9 cellular contexts compared by ENCODE assay signal in genomic region chr3:129526121-129526900, GRCh38. TPM values are rescaled to one million over a fixed set of nuclear protein-coding genes. Genes with fewer than 3 reads are reported as not detected.
A peak's percentile ranks its signal among the peaks of the same experiment; 100 is the strongest.
DNase-seq lines count a peak whose midpoint lies in the region; ATAC-seq and TF ChIP-seq lines count a peak whose summit lies in the region.
"Had no signal": no experiment of that assay in that cellular context is flagged by ENCODE, and none has a peak within 500 bp of the region (broad histone marks: within the 10 kb centered on the region; RNA-seq: fewer than 3 reads in every experiment).

No MANE protein-coding gene starts in this region.

- no peak overlapping the region for H3K4me2 ChIP-seq in PC-9

- no peak for TF ChIP-seq CTCF in PC-9 (conservative IDR thresholded peaks at IDR 0.05)

- H3K36me3 ChIP-seq in PC-9 (ENCODE audit: low read depth): no peaks in the 10 kb centered on the region
- H3K36me3 ChIP-seq in SJCRH30: no peaks in the 10 kb centered on the region

- no peaks in the 10 kb centered on the region for H3K9me2 ChIP-seq in PC-9 (ENCODE audit: insufficient read depth)

- H3K4me1 ChIP-seq in PC-9 (replicated peaks; ENCODE audit: insufficient read depth) (0 out of 2 replicates have a peak, but pooled peaks cover 5% of the 10 kb centered on the region), SJCRH30 (no peaks in the 10 kb centered on the region)

- POLR2A ChIA-PET in PC-9 (lab: Charles Lee; ENCODE audit: unreplicated experiment): no interaction called here

- H3K27me3 ChIP-seq in PC-9 (ENCODE audit: insufficient read depth, low read depth) (no peaks in the 10 kb centered on the region), SJCRH30 (no peaks in the 10 kb centered on the region)

- ATAC-seq in GM18498 (IDR thresholded peaks at IDR 0.05; ENCODE audit: unreplicated experiment): peak; percentile 89
- peak; percentile 80 for ATAC-seq in GM21526 (IDR thresholded peaks at IDR 0.05; ENCODE audit: low FRiP score, unreplicated experiment)
- ATAC-seq in HG03469 (IDR thresholded peaks at IDR 0.05; ENCODE audit: unreplicated experiment): peak; percentile 88
- ATAC-seq in effector memory CD8-positive, alpha-beta T cell (replicated peaks): peak; percentile 67
- ATAC-seq in activated T-cell treated with anti-CD3 and anti-CD28 coated beads, Interleukin-2, amount 50 U/mL, for 72 hours (replicated peaks in 1 of 2): no peak
- ATAC-seq: Panc1 had no signal

- no peak overlapping the region for H3K27ac ChIP-seq in PC-9
- no peak overlapping the region for H3K27ac ChIP-seq in SJCRH30

- H4K20me1 ChIP-seq in PC-9 (ENCODE audit: insufficient read depth): no peaks in the 10 kb centered on the region

- peak overlapping the region in 1 of 2 donors; percentile 38 for H3K27ac Mint-ChIP-seq in effector memory CD8-positive, alpha-beta T cell
- no peak overlapping the region for H3K27ac Mint-ChIP-seq in activated T-cell treated with anti-CD3 and anti-CD28 coated beads, Interleukin-2, amount 50 U/mL, for 72 hours

- H3K4me3 ChIP-seq in PC-9: no peak overlapping the region
- H3K4me3 ChIP-seq in SJCRH30: no peak overlapping the region

- no peaks in the 10 kb centered on the region for H3K9me3 Mint-ChIP-seq in effector memory CD8-positive, alpha-beta T cell
- no peaks in the 10 kb centered on the region for H3K9me3 Mint-ChIP-seq in activated T-cell treated with anti-CD3 and anti-CD28 coated beads, Interleukin-2, amount 50 U/mL, for 72 hours

- CTCF ChIA-PET in PC-9 (lab: Charles Lee): no interaction called here

- BruUV-seq in PC-9 (replicated peaks; lab: Mats Ljungman, UMichigan): no TSS peak

- peaks cover 0 to 5% of the 10 kb centered on the region in 2 donors for H3K4me1 Mint-ChIP-seq in effector memory CD8-positive, alpha-beta T cell (ENCODE audit: low read depth in 2 of 2)
- peaks cover 8% of the 10 kb centered on the region for H3K4me1 Mint-ChIP-seq in activated T-cell treated with anti-CD3 and anti-CD28 coated beads, Interleukin-2, amount 50 U/mL, for 72 hours (ENCODE audit: low read depth)

- H3K4me3 Mint-ChIP-seq in effector memory CD8-positive, alpha-beta T cell: no peak overlapping the region
- H3K4me3 Mint-ChIP-seq in activated T-cell treated with anti-CD3 and anti-CD28 coated beads, Interleukin-2, amount 50 U/mL, for 72 hours: no peak overlapping the region

- H2AFZ ChIP-seq in PC-9: no peak overlapping the region

- DNase-seq in effector memory CD8-positive, alpha-beta T cell: no peak
- DNase-seq in PC-9 (no peak), SJCRH30 (no peak), DMS153 (lab: John Stamatoyannopoulos, UW) (no peak)
- no peak for DNase-seq in activated T-cell treated with anti-CD3 and anti-CD28 coated beads, Interleukin-2, amount 50 U/mL, for 72 hours

- H3K36me3 Mint-ChIP-seq in effector memory CD8-positive, alpha-beta T cell (ENCODE audit: insufficient read depth): no peaks in the 10 kb centered on the region
- H3K36me3 Mint-ChIP-seq in activated T-cell treated with anti-CD3 and anti-CD28 coated beads, Interleukin-2, amount 50 U/mL, for 72 hours (ENCODE audit: insufficient read depth in 2 of 2): no peaks in the 10 kb centered on the region

- H3F3A ChIP-seq in PC-9 (ENCODE audit: insufficient read depth, low read depth): no peaks in the 10 kb centered on the region

- H3K9me3 ChIP-seq in PC-9 (ENCODE audit: insufficient read depth, low read depth) (no peaks in the 10 kb centered on the region), SJCRH30 (replicated peaks) (no peaks in the 10 kb centered on the region)

- H3K27me3 Mint-ChIP-seq in effector memory CD8-positive, alpha-beta T cell: no peaks in the 10 kb centered on the region
- no peaks in the 10 kb centered on the region for H3K27me3 Mint-ChIP-seq in activated T-cell treated with anti-CD3 and anti-CD28 coated beads, Interleukin-2, amount 50 U/mL, for 72 hours (ENCODE audit: low read depth)

- H3K79me2 ChIP-seq in PC-9 (ENCODE audit: low read depth): no peaks in the 10 kb centered on the region

- intact Hi-C loops in PC-9 (cut with micrococcal nuclease; ENCODE audit: unreplicated experiment): no loop called here

RNA-seq across cellular contexts. Expression of gene RHO, which starts 2.1 kb away (rescaled TPM):
- not detected in 2 replicates for total RNA-seq in PC-9 (2021)
- total RNA-seq in SJCRH30 (2014; rRNA removed; shearing (Covaris generic)): not detected in 2 replicates
- total RNA-seq in activated T-cell treated with anti-CD3 and anti-CD28 coated beads, Interleukin-2, amount 50 U/mL, for 72 hours: not detected

RNA-seq across cellular contexts. Expression of gene H1-8, which starts 16.7 kb away (rescaled TPM):
- total RNA-seq in PC-9 (2021): not detected in 2 replicates
- not detected in 2 replicates for total RNA-seq in SJCRH30 (2014; rRNA removed; shearing (Covaris generic))
- total RNA-seq in activated T-cell treated with anti-CD3 and anti-CD28 coated beads, Interleukin-2, amount 50 U/mL, for 72 hours: not detected

Comparison
In these comparisons a context has a peak if more than half of its experiments do, and no peak if none do; other contexts are left out.
1. ATAC-seq: peak in GM18498 (single experiment), GM21526 (single experiment), HG03469 (single experiment) and effector memory CD8-positive, alpha-beta T cell (single experiment); none in activated T-cell treated with anti-CD3 and anti-CD28 coated beads, Interleukin-2, amount 50 U/mL, for 72 hours (0 of 2).